9 cellular contexts compared by ENCODE assay signal in genomic region chr12:31370645-31371620, GRCh38. TPM values are rescaled to one million over a fixed set of nuclear protein-coding genes. Genes with fewer than 3 reads are reported as not detected.
DNase-seq lines count a peak whose midpoint lies in the region; ATAC-seq and TF ChIP-seq lines count a peak whose summit lies in the region.
"Had no signal": no experiment of that assay in that cellular context is flagged by ENCODE, and none has a peak within 500 bp of the region (broad histone marks: within the 10 kb centered on the region; RNA-seq: fewer than 3 reads in every experiment).

No MANE protein-coding gene starts in this region.

- no peak for ATAC-seq in GM18519 (IDR thresholded peaks at IDR 0.05; ENCODE audit: low FRiP score, unreplicated experiment)
- ATAC-seq in GM18861 (IDR thresholded peaks at IDR 0.05; ENCODE audit: unreplicated experiment), result no peak

- CTCF ChIA-PET in HEK293T (lab: Yijun Ruan, JAX), result interaction anchor here (0.6 to 0.7 kb wide), 3 partner anchors 26 to 726 kb away, joined by 3 to 4 read pairs (median 3); no protein-coding TSS in a partner anchor

- H3K9me3 ChIP-seq in mucosa of rectum (ENCODE audit: control insufficient read depth in 2 of 2, low read length in 2 of 2), result no peaks in the 10 kb centered on the region

- H3K36me3 ChIP-seq in ACC112 (ENCODE audit: insufficient read depth, low read length), result no peaks in the 10 kb centered on the region
- H3K36me3 ChIP-seq in mucosa of rectum (ENCODE audit: control insufficient read depth in 2 of 2, insufficient read depth in 2 of 2, low read length in 2 of 2), result no peaks in the 10 kb centered on the region

- no peaks in the 10 kb centered on the region for H3K27me3 ChIP-seq in ACC112 (ENCODE audit: insufficient read depth, low read length)
- no peaks in the 10 kb centered on the region for H3K27me3 ChIP-seq in mucosa of rectum (ENCODE audit: control insufficient read depth in 2 of 2, insufficient read depth in 2 of 2, low read length in 2 of 2)

- peak overlapping the region; percentile 69 to 74 for H3K9ac ChIP-seq in mucosa of rectum (ENCODE audit: low read depth in 1 of 2, low read length in 2 of 2)

- no peak for TF ChIP-seq CTCF in epithelial cell of proximal tubule (conservative IDR thresholded peaks at IDR 0.05; ENCODE audit: low read depth, low read length)

- H3K27ac ChIP-seq in ACC112 (ENCODE audit: low read depth, low read length) (no peak overlapping the region), mucosa of rectum (ENCODE audit: low read depth in 2 of 2, low read length in 2 of 2) (peak overlapping the region; percentile 90 to 91)

- DNase-seq in NCI-H774 (lab: John Stamatoyannopoulos, UW) (peak; percentile 42), epithelial cell of proximal tubule (ENCODE audit: low read depth) (peak; percentile 30), HEK293T (ENCODE audit: extremely low spot score) (no peak), GF-D8 (lab: John Stamatoyannopoulos, UW) (no peak)
- DNase-seq: activated naive CD4-positive, alpha-beta T cell treated with anti-CD3 and anti-CD28 coated beads, Interleukin-2, amount 10 ng/mL, durations not matched to agents 7 days and 5 days had no signal

- no peaks in the 10 kb centered on the region for H3K79me2 ChIP-seq in ACC112 (ENCODE audit: control insufficient read depth, insufficient read depth, low read length, unreplicated experiment)

- POLR2A ChIA-PET in HEK293T (lab: Yijun Ruan, JAX), result interaction anchor here (1.2 to 1.9 kb wide), 6 partner anchors 24 to 81 kb away, joined by 3 to 11 read pairs (median 6); partner anchors contain the start of gene SINHCAF

- H2AFZ ChIP-seq in ACC112 (ENCODE audit: low read length, unreplicated experiment), result peak overlapping the region; percentile 97

- peaks cover 9% of the 10 kb centered on the region for H3K4me1 ChIP-seq in ACC112 (ENCODE audit: control insufficient read depth, insufficient read depth, low read length, unreplicated experiment)
- peaks cover 15 to 18% of the 10 kb centered on the region in 2 donors for H3K4me1 ChIP-seq in mucosa of rectum (ENCODE audit: control insufficient read depth in 2 of 2, insufficient read depth in 2 of 2, low read length in 2 of 2)

- H3K4me3 ChIP-seq in ACC112 (ENCODE audit: low read depth, low read length) (peak overlapping the region; percentile 62), epithelial cell of proximal tubule (ENCODE audit: low read depth, low read length) (no peak overlapping the region), mucosa of rectum (ENCODE audit: low read length in 2 of 2) (peak overlapping the region; percentile 59 to 71)

TF ChIP-seq in HEK293T, 16 proteins besides CTCF, POLR2A, EP300 and RAD21:
- TF ChIP-seq FOXK2 (IDR thresholded peaks at IDR 0.05) (no peak), ZNF384 (IDR thresholded peaks at IDR 0.05) (no peak), HDGF (IDR thresholded peaks at IDR 0.05; ENCODE audit: borderline replicate concordance) (no peak), LEF1 (IDR thresholded peaks at IDR 0.05; ENCODE audit: borderline replicate concordance) (no peak), NFRKB (IDR thresholded peaks at IDR 0.05) (no peak), ARNT (IDR thresholded peaks at IDR 0.05) (no peak), ELF4 (IDR thresholded peaks at IDR 0.05) (no peak), BHLHE40 (IDR thresholded peaks at IDR 0.05; ENCODE audit: borderline replicate concordance) (no peak), FOXM1 (IDR thresholded peaks at IDR 0.05; ENCODE audit: borderline replicate concordance) (no peak), SP1 (IDR thresholded peaks at IDR 0.05) (no peak), PKNOX1 (IDR thresholded peaks at IDR 0.05) (no peak), TARDBP (IDR thresholded peaks at IDR 0.05) (no peak), L3MBTL2 (conservative IDR thresholded peaks at IDR 0.05) (no peak), CTBP1 (IDR thresholded peaks at IDR 0.05; ENCODE audit: borderline replicate concordance) (no peak), SUZ12 (IDR thresholded peaks at IDR 0.05) (no peak), FOXA1 (IDR thresholded peaks at IDR 0.05) (no peak)

RNA-seq across cellular contexts. Expression of gene SINHCAF, which starts 45.0 kb away (rescaled TPM):
- 93.5 and 130 TPM in 2 replicates for total RNA-seq in epithelial cell of proximal tubule

Comparison
In these comparisons a context has a peak if more than half of its experiments do, and no peak if none do; other contexts are left out.
1. DNase-seq: peak in NCI-H774 (single experiment) and epithelial cell of proximal tubule (single experiment); none in HEK293T (single experiment) and GF-D8 (single experiment).